In the genomic region with DNA sequence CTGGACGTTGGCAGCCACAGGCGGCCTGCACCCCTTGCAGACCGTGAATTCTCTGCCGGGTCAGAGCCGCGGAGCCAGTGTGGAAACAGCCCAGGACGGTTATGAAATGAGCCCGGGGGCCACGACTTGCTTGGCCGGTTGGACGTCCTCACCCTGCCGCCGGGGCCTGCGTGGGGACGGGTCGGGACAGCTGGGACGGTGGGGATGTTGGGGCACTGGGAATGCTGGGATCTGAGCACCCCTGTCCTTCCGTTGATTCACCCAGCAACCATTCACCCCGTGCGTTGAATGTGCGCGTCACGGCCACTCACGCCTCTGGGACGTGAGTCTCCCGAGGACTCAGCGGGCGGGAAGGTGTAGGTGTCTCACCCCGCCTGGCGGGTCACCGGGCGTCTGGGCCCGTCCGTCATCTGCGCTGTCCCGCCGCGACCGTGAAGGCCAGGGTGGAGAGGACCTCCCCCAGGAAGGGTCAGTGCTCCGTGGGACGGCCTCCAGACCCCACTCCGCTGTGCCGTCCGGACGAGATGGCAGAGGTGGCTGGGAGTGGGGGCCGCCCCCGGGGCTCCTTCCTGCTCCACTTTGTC, we compare ENCODE assay signal across 8 cellular contexts. TPM values are rescaled to one million over a fixed set of nuclear protein-coding genes. Genes with fewer than 3 reads are reported as not detected.
DNase-seq lines count a peak whose midpoint lies in the region; ATAC-seq and FAIRE-seq lines count a peak whose summit lies in the region.
"Had no signal": no experiment of that assay in that cellular context is flagged by ENCODE, and none has a peak within 500 bp of the region (broad histone marks: within the 10 kb centered on the region; RNA-seq: fewer than 3 reads in every experiment).

No MANE protein-coding gene starts in this region.

- intact Hi-C loops in cardiac septum (cut with DNase I) (no loop called here), sciatic nerve (cut with DNase I) (no loop called here)

- H3K27me3 Mint-ChIP-seq in activated T-cell treated with anti-CD3 and anti-CD28 coated beads, Interleukin-2, amount 50 U/mL, for 72 hours (ENCODE audit: low read depth), result no peaks in the 10 kb centered on the region

- H3K36me3 Mint-ChIP-seq in activated T-cell treated with anti-CD3 and anti-CD28 coated beads, Interleukin-2, amount 50 U/mL, for 72 hours (ENCODE audit: insufficient read depth in 2 of 2), result peaks cover 0 to 1% of the 10 kb centered on the region in 2 donors

- H3K4me1 Mint-ChIP-seq in activated T-cell treated with anti-CD3 and anti-CD28 coated beads, Interleukin-2, amount 50 U/mL, for 72 hours (ENCODE audit: low read depth), result peaks cover 16% of the 10 kb centered on the region

- ATAC-seq in GM19324 (IDR thresholded peaks at IDR 0.05; ENCODE audit: low FRiP score, unreplicated experiment) (peak; percentile 43), HG03354 (IDR thresholded peaks at IDR 0.05; ENCODE audit: poor library complexity, severe bottlenecking, unreplicated experiment) (peak; percentile 57), sciatic nerve (peak; percentile 72)
- ATAC-seq in activated T-cell treated with anti-CD3 and anti-CD28 coated beads, Interleukin-2, amount 50 U/mL, for 72 hours (replicated peaks in 1 of 2), result peak; percentile 65 to 67

- H3K27ac Mint-ChIP-seq in activated T-cell treated with anti-CD3 and anti-CD28 coated beads, Interleukin-2, amount 50 U/mL, for 72 hours, result no peak overlapping the region

- FAIRE-seq in urothelium cell line (lab: Jason Lieb, UNC), result no peak
- FAIRE-seq: frontal cortex had no signal

- peak; percentile 23 to 29 for DNase-seq in activated T-cell treated with anti-CD3 and anti-CD28 coated beads, Interleukin-2, amount 50 U/mL, for 72 hours
- DNase-seq in cardiac septum (ENCODE audit: low spot score), result peak; percentile 79
- peak; percentile 65 for DNase-seq in sciatic nerve (ENCODE audit: low spot score)
- no peak for DNase-seq in stimulated activated naive CD4-positive, alpha-beta T cell (lab: John Stamatoyannopoulos, UW)
- DNase-seq in urothelium cell line (ENCODE audit: low spot score), result no peak

- peak overlapping the region; percentile 82 to 85 for H3K4me3 Mint-ChIP-seq in activated T-cell treated with anti-CD3 and anti-CD28 coated beads, Interleukin-2, amount 50 U/mL, for 72 hours

- H3K9me3 Mint-ChIP-seq in activated T-cell treated with anti-CD3 and anti-CD28 coated beads, Interleukin-2, amount 50 U/mL, for 72 hours, result no peaks in the 10 kb centered on the region

RNA-seq across cellular contexts. Expression of gene PLCXD1, which starts 4.5 kb away (rescaled TPM):
- total RNA-seq in activated T-cell treated with anti-CD3 and anti-CD28 coated beads, Interleukin-2, amount 50 U/mL, for 72 hours, result 10 to 100 TPM; 52.2 to 72.0 TPM
- total RNA-seq in cardiac septum, result 3.4 TPM
- total RNA-seq in sciatic nerve, result 11.0 TPM

RNA-seq across cellular contexts. Expression of gene GTPBP6, which starts 41.9 kb away (rescaled TPM):
- 10 to 100 TPM; 47.2 to 53.6 TPM for total RNA-seq in activated T-cell treated with anti-CD3 and anti-CD28 coated beads, Interleukin-2, amount 50 U/mL, for 72 hours
- total RNA-seq in cardiac septum, result 35.3 TPM
- total RNA-seq in sciatic nerve, result 43.1 TPM

Comparison
In these comparisons a context has a peak if more than half of its experiments do, and no peak if none do; other contexts are left out.
1. DNase-seq: peak in activated T-cell treated with anti-CD3 and anti-CD28 coated beads, Interleukin-2, amount 50 U/mL, for 72 hours (2 of 2), cardiac septum (single experiment) and sciatic nerve (single experiment); none in stimulated activated naive CD4-positive, alpha-beta T cell (0 of 6) and urothelium cell line (single experiment).
2. Peak in every context shown above with its lines, with median percentiles within 50 percentile points of each other: ATAC-seq.